17 cellular contexts compared by ENCODE assay signal in the genomic region with DNA sequence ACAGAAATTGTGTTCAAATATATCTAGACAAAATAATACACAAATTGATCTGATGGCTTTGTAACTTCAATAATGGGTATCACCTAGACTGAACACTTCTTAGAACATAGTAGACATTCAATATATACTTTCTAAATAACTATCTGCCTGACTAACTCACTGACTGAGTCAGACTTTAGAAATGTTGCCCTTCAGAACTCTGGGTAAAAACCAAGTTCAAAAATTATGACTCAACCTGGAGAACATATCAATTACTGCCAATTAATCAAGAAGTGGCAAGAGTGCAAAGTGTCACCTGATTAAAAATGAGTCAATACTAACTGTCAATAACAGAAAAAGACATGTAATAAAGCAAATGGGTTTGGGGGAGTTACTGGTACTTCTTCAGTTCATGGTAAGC.
DNase-seq lines count a peak whose midpoint lies in the region; ATAC-seq and TF ChIP-seq lines count a peak whose summit lies in the region.
"Had no signal": no experiment of that assay in that cellular context is flagged by ENCODE, and none has a peak within 500 bp of the region (broad histone marks: within the 10 kb centered on the region; RNA-seq: fewer than 3 reads in every experiment).

No MANE protein-coding gene starts in this region.

- CTCF ChIA-PET in AG04450 (lab: Charles Lee), result interaction anchor here (1.0 kb wide), 1 partner anchor 26 kb away, joined by 3 read pairs; no protein-coding TSS in a partner anchor
- CTCF ChIA-PET in HCT116 (lab: Charles Lee), result interaction anchor here (0.6 to 2.1 kb wide), 2 partner anchors 25 to 35 kb away, joined by 3 to 8 read pairs; no protein-coding TSS in a partner anchor

- H3K36me3 ChIP-seq in HCT116 (ENCODE audit: control insufficient read depth in 1 of 2, insufficient read depth in 2 of 2, low read length in 2 of 2) (no peaks in the 10 kb centered on the region; a peak in 1 of 4 replicates), colonic mucosa (no peaks in the 10 kb centered on the region)

- POLR2A ChIA-PET in AG04450 (lab: Yijun Ruan, JAX) (no interaction called here), HCT116 (lab: Charles Lee) (no interaction called here)

- intact Hi-C loops in HCT116 (cut with micrococcal nuclease) (loop anchor here (5.0 kb wide), 1 partner anchor 512 kb away; no protein-coding TSS in a partner anchor), colonic mucosa (cut with DNase I) (no loop called here)
- intact Hi-C loops in activated T-helper 2 cell treated with anti-CD3 and anti-CD28 coated beads, Interferon-gamma antibody, Interleukin-2, Interleukin-4, amounts not matched to agents 10 μg/mL and 5 μg/mL and 100 μg/mL, durations not matched to agents 14 hours and 24 hours and 36 hours (cut with micrococcal nuclease), result no loop called here

- H3K79me2 ChIP-seq in HCT116 (ENCODE audit: insufficient read depth, low read length), result no peaks in the 10 kb centered on the region

- H3K27ac ChIP-seq in AG04450 (ENCODE audit: low read depth, low read length) (no peak overlapping the region), HCT116 (ENCODE audit: low read depth, low read length) (peak overlapping the region; percentile 37; the same call in 1 of the 2 replicates), colonic mucosa (no peak overlapping the region)
- H3K27ac ChIP-seq: C4-2B had no signal

- no peak for TF ChIP-seq POLR2A in HCT116 (IDR thresholded peaks at IDR 0.05; ENCODE audit: borderline replicate concordance, extremely low read depth, insufficient read depth, insufficient read length)

- no peaks in the 10 kb centered on the region for H3K27me3 ChIP-seq in AG04450 (ENCODE audit: control insufficient read depth, insufficient read depth, low read length)
- no peaks in the 10 kb centered on the region for H3K27me3 ChIP-seq in HCT116 (ENCODE audit: insufficient read depth, low read length)
- no peaks in the 10 kb centered on the region for H3K27me3 ChIP-seq in colonic mucosa

- H3K27me3 Mint-ChIP-seq in activated T-helper 2 cell treated with anti-CD3 and anti-CD28 coated beads, Interferon-gamma antibody, Interleukin-2, Interleukin-4, amounts not matched to agents 10 μg/mL and 5 μg/mL and 100 μg/mL, durations not matched to agents 14 hours and 24 hours and 36 hours (ENCODE audit: low read depth), result no peaks in the 10 kb centered on the region
- H3K27me3 Mint-ChIP-seq: progenitor cell of endocrine pancreas had no signal

- ATAC-seq in HCT116, result 0 out of 2 replicates have a peak, but pooled peaks have one; percentile 46
- ATAC-seq: effector memory CD8-positive, alpha-beta T cell; Right ventricle myocardium inferior had no signal

- peak overlapping the region; percentile 38 for H3K4me2 ChIP-seq in HCT116 (ENCODE audit: low read length)

- peak overlapping the region; percentile 24 for H2AFZ ChIP-seq in HCT116 (ENCODE audit: low read depth, low read length, poor library complexity, severe bottlenecking)

- H3K9me3 ChIP-seq in AG04450 (ENCODE audit: control insufficient read depth, insufficient read depth, low read length) (no peaks in the 10 kb centered on the region), HCT116 (ENCODE audit: control insufficient read depth in 1 of 2, insufficient read depth in 1 of 2, low read depth in 1 of 2, low read length in 2 of 2) (no peaks in the 10 kb centered on the region), colonic mucosa (no peaks in the 10 kb centered on the region)

- H3K4me3 ChIP-seq in AG04450 (ENCODE audit: low read depth, low read length), result no peak overlapping the region
- no peak overlapping the region for H3K4me3 ChIP-seq in HCT116 (replicated peaks in 1 of 2; ENCODE audit: low read depth in 1 of 2, low read length in 2 of 2)
- H3K4me3 ChIP-seq in colonic mucosa, result no peak overlapping the region

- RAD21 ChIA-PET in HCT116 (lab: Charles Lee; ENCODE audit: low non-redundant PET in 1 of 2, low total read pairs in 2 of 2, uncharacterized antibody in 2 of 2, unreplicated experiment in 2 of 2), result no interaction called here

- no peak for TF ChIP-seq CTCF in AG04450 (IDR thresholded peaks at IDR 0.05; ENCODE audit: low read depth, low read length)
- TF ChIP-seq CTCF in HCT116 (IDR thresholded peaks at IDR 0.05 in 2 of 3, conservative IDR thresholded peaks at IDR 0.05 in 1 of 3; ENCODE audit: borderline replicate concordance in 1 of 3, insufficient read depth in 1 of 3, low read depth in 2 of 3, low read length in 2 of 3), result no peak
- TF ChIP-seq CTCF in colonic mucosa (IDR thresholded peaks at IDR 0.05), result no peak

- peak; percentile 18 for DNase-seq in AG04450 (ENCODE audit: low read depth, low spot score)
- no peak for DNase-seq in HCT116 (ENCODE audit: low read depth, low spot score)
- peak; percentile 70 for DNase-seq in astrocyte of the hippocampus (ENCODE audit: low read depth, low spot score)
- DNase-seq in iris pigment epithelial cell (ENCODE audit: low read depth), result peak; percentile 74
- DNase-seq in D341Med (ENCODE audit: low spot score), result no peak
- no peak for DNase-seq in colonic mucosa
- no peak for DNase-seq in activated T-helper 2 cell treated with anti-CD3 and anti-CD28 coated beads, Interferon-gamma antibody, Interleukin-2, Interleukin-4, amounts not matched to agents 10 μg/mL and 5 μg/mL and 100 μg/mL, durations not matched to agents 14 hours and 24 hours and 36 hours (ENCODE audit: low spot score)
- DNase-seq in SHP77 (lab: John Stamatoyannopoulos, UW), result no peak
- DNase-seq: amniotic stem cell; effector memory CD8-positive, alpha-beta T cell; NCI-H1436; NCI-H526; stimulated activated CD4-positive, alpha-beta T cell treated with anti-CD3 and anti-CD28 coated beads, Interleukin-2, amount 100 ng/mL, for 48 hours; stimulated activated naive CD4-positive, alpha-beta T cell treated with Interleukin-2 at 50 U/mL for 16 hours had no signal

- no peak overlapping the region for H3K27ac Mint-ChIP-seq in activated T-helper 2 cell treated with anti-CD3 and anti-CD28 coated beads, Interferon-gamma antibody, Interleukin-2, Interleukin-4, amounts not matched to agents 10 μg/mL and 5 μg/mL and 100 μg/mL, durations not matched to agents 14 hours and 24 hours and 36 hours
- H3K27ac Mint-ChIP-seq: effector memory CD8-positive, alpha-beta T cell; progenitor cell of endocrine pancreas had no signal

- no peaks in the 10 kb centered on the region for H3K9me2 ChIP-seq in HCT116 (ENCODE audit: insufficient read depth)

- no peak overlapping the region for H3K9ac ChIP-seq in HCT116 (ENCODE audit: low read length)
- no peak overlapping the region for H3K9ac ChIP-seq in colonic mucosa (ENCODE audit: low read depth in 2 of 2, low read length in 2 of 2)

- no TSS peak for BruUV-seq in HCT116 (replicated peaks; lab: Mats Ljungman, UMichigan)

- no peak for TF ChIP-seq RAD21 in HCT116 (IDR thresholded peaks at IDR 0.05; ENCODE audit: low read depth)

- no peaks in the 10 kb centered on the region for H3K9me3 Mint-ChIP-seq in activated T-helper 2 cell treated with anti-CD3 and anti-CD28 coated beads, Interferon-gamma antibody, Interleukin-2, Interleukin-4, amounts not matched to agents 10 μg/mL and 5 μg/mL and 100 μg/mL, durations not matched to agents 14 hours and 24 hours and 36 hours
- H3K9me3 Mint-ChIP-seq: effector memory CD8-positive, alpha-beta T cell had no signal

- H3K4me3 Mint-ChIP-seq in activated T-helper 2 cell treated with anti-CD3 and anti-CD28 coated beads, Interferon-gamma antibody, Interleukin-2, Interleukin-4, amounts not matched to agents 10 μg/mL and 5 μg/mL and 100 μg/mL, durations not matched to agents 14 hours and 24 hours and 36 hours (ENCODE audit: low read depth), result no peak overlapping the region
- H3K4me3 Mint-ChIP-seq: effector memory CD8-positive, alpha-beta T cell had no signal

- no peaks in the 10 kb centered on the region for H4K20me1 ChIP-seq in HCT116 (ENCODE audit: insufficient read depth)

- no peaks in the 10 kb centered on the region for H3K36me3 Mint-ChIP-seq in activated T-helper 2 cell treated with anti-CD3 and anti-CD28 coated beads, Interferon-gamma antibody, Interleukin-2, Interleukin-4, amounts not matched to agents 10 μg/mL and 5 μg/mL and 100 μg/mL, durations not matched to agents 14 hours and 24 hours and 36 hours (ENCODE audit: low read depth)

- H3K4me1 Mint-ChIP-seq in activated T-helper 2 cell treated with anti-CD3 and anti-CD28 coated beads, Interferon-gamma antibody, Interleukin-2, Interleukin-4, amounts not matched to agents 10 μg/mL and 5 μg/mL and 100 μg/mL, durations not matched to agents 14 hours and 24 hours and 36 hours (ENCODE audit: low read depth), result no peaks in the 10 kb centered on the region

- peaks cover 4 to 16% of the 10 kb centered on the region in 2 experiments; a peak in 3 of 4 replicates for H3K4me1 ChIP-seq in HCT116 (ENCODE audit: control insufficient read depth in 1 of 2, insufficient read depth in 2 of 2, low read length in 2 of 2)
- H3K4me1 ChIP-seq in colonic mucosa, result no peaks in the 10 kb centered on the region

TF ChIP-seq in HCT116, 20 proteins besides CTCF, POLR2A, EP300 and RAD21:
- TF ChIP-seq FOSL1 (IDR thresholded peaks at IDR 0.05; ENCODE audit: low read depth) (peak; percentile 58; the same call in 1 of the 2 replicates), JUND (IDR thresholded peaks at IDR 0.05) (peak; percentile 43; the same call in 1 of the 2 replicates), MAX (IDR thresholded peaks at IDR 0.05) (no peak), ZNF274 (IDR thresholded peaks at IDR 0.05; ENCODE audit: low read depth, low read length) (no peak)
- TF ChIP-seq, protein P1, sequence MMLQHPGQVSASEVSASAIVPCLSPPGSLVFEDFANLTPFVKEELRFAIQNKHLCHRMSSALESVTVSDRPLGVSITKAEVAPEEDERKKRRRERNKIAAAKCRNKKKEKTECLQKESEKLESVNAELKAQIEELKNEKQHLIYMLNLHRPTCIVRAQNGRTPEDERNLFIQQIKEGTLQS (IDR thresholded peaks at IDR 0.05), result no peak
TF ChIP-seq in HCT116: peak in this region for 2.

Comparison
In these comparisons a context has a peak if more than half of its experiments do, and no peak if none do; other contexts are left out.
1. DNase-seq: peak in AG04450 (single experiment), astrocyte of the hippocampus (single experiment) and iris pigment epithelial cell (single experiment); none in HCT116 (single experiment), D341Med (single experiment), colonic mucosa (single experiment), activated T-helper 2 cell treated with anti-CD3 and anti-CD28 coated beads, Interferon-gamma antibody, Interleukin-2, Interleukin-4, amounts not matched to agents 10 μg/mL and 5 μg/mL and 100 μg/mL, durations not matched to agents 14 hours and 24 hours and 36 hours (single experiment) and SHP77 (0 of 2).